In the genomic region with DNA sequence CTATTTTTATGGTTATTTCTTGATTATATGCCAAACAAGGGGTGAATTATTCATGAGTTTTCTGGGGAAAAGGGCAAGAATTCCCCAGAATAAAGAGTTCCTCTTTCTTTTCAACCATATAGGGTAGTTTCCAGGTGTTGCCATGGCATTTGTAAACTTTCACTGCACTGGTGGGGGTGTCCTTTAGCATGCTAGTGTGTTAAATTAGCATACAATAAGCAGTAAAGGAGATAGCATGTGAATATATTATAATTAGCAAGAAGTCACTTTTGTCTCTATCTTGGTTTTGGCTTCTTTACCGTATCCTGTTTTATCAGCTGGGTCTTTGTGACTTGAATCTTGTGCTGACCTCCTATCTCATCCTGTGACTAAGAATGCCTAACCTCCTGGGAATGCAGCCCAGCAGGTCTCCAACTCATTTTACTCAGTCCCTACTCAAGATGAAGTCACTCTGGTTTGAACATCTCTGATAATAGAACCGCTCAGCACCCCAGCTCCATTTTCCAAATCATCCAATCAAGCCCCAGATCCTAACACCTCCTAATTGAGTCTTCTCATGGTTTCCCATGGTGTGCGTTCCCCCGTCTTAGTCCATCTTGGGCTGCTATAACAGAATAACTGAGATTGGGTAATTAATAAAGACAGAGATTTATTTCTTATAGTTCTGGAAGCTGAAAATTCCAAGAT, we compare ENCODE assay signal across 1 cellular context.
TF ChIP-seq lines count a peak whose summit lies in the region.

No MANE protein-coding gene starts in this region.

TF ChIP-seq in K562, 482 proteins besides CTCF, POLR2A, EP300 and RAD21 (continued from another document):
- peak; percentile 51 for TF ChIP-seq PRDM10 (IDR thresholded peaks at IDR 0.05; ENCODE audit: partially characterized antibody)
- TF ChIP-seq JUN (IDR thresholded peaks at IDR 0.05; ENCODE audit: borderline replicate concordance, low read depth, low read length) = 0 out of 2 replicates have a peak, but pooled peaks have one; percentile 9
- TF ChIP-seq JUN (CRISPR knock-in tag; IDR thresholded peaks at IDR 0.05; ENCODE audit: borderline replicate concordance) = no peak
- no peak for TF ChIP-seq MTA3 (IDR thresholded peaks at IDR 0.05; ENCODE audit: borderline replicate concordance)
- TF ChIP-seq, protein P1, sequence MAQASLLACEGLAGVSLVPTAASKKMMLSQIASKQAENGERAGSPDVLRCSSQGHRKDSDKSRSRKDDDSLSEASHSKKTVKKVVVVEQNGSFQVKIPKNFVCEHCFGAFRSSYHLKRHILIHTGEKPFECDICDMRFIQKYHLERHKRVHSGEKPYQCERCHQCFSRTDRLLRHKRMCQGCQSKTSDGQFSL (CRISPR knock-in tag; IDR thresholded peaks at IDR 0.05) = no peak
- TF ChIP-seq, protein P1 (tag; IDR thresholded peaks at IDR 0.05) = peak in 1 of 2 experiments; percentile 74; a peak in 2 of 4 replicates
- 0 out of 2 replicates have a peak, but pooled peaks have one; percentile 35 for TF ChIP-seq GATAD2B (IDR thresholded peaks at IDR 0.05; ENCODE audit: borderline replicate concordance)
- peak; percentile 82; the same call in 1 of the 2 replicates for TF ChIP-seq SPI1 (IDR thresholded peaks at IDR 0.05; ENCODE audit: borderline replicate concordance, low read depth, low read length)
- peak; percentile 96 for TF ChIP-seq DMBX1 (CRISPR knock-in tag; IDR thresholded peaks at IDR 0.05; ENCODE audit: borderline replicate concordance)
- no peak for TF ChIP-seq CBX5 (IDR thresholded peaks at IDR 0.05; ENCODE audit: borderline replicate concordance, low read depth)
- TF ChIP-seq ZNF239 (CRISPR knock-in tag; IDR thresholded peaks at IDR 0.05) = peak; percentile 72
- peak; percentile 82 for TF ChIP-seq RFX1 (IDR thresholded peaks at IDR 0.05)
- TF ChIP-seq HDGF (IDR thresholded peaks at IDR 0.05) = no peak
- TF ChIP-seq HDAC2 (IDR thresholded peaks at IDR 0.05) = 0 out of 2 replicates have a peak, but pooled peaks have one; percentile 45
- peak; percentile 90; the same call in 1 of the 2 replicates for TF ChIP-seq KLF6 (CRISPR knock-in tag; IDR thresholded peaks at IDR 0.05; ENCODE audit: borderline replicate concordance)
- peak; percentile 63 for TF ChIP-seq ZNF766 (CRISPR knock-in tag; conservative IDR thresholded peaks at IDR 0.05)
- TF ChIP-seq ZNF589 (CRISPR knock-in tag; IDR thresholded peaks at IDR 0.05; ENCODE audit: low read depth) = peak; percentile 66; the same call in 1 of the 2 replicates
- no peak for TF ChIP-seq POLR2AphosphoS2 (IDR thresholded peaks at IDR 0.05; ENCODE audit: low read length)
- TF ChIP-seq ZNF41 (CRISPR knock-in tag; conservative IDR thresholded peaks at IDR 0.05) = 0 out of 2 replicates have a peak, but pooled peaks have one; percentile 41
- no peak for TF ChIP-seq RUNX1 (IDR thresholded peaks at IDR 0.05; ENCODE audit: low read depth)
- 0 out of 2 replicates have a peak, but pooled peaks have one; percentile 50 for TF ChIP-seq REST (CRISPR knock-in tag; IDR thresholded peaks at IDR 0.05; ENCODE audit: low read depth)
- TF ChIP-seq FOXA3 (CRISPR knock-in tag; conservative IDR thresholded peaks at IDR 0.05 in 1 of 2, IDR thresholded peaks at IDR 0.05 in 1 of 2) = peak in 1 of 2 experiments; percentile 53; a peak in 1 of 4 replicates
- TF ChIP-seq ZZZ3 (IDR thresholded peaks at IDR 0.05) = no peak
- peak; percentile 76 for TF ChIP-seq DPF2 (IDR thresholded peaks at IDR 0.05)
- TF ChIP-seq RREB1 (CRISPR knock-in tag; IDR thresholded peaks at IDR 0.05) = peak; percentile 46; the same call in 1 of the 2 replicates
- no peak for TF ChIP-seq TRIM24 (IDR thresholded peaks at IDR 0.05)
- TF ChIP-seq IRF9 (tag; IDR thresholded peaks at IDR 0.05) = peak; percentile 60
- peak; percentile 50 for TF ChIP-seq CBFA2T2 (conservative IDR thresholded peaks at IDR 0.05)
- 0 out of 2 replicates have a peak, but pooled peaks have one; percentile 8 for TF ChIP-seq GTF2E2 (tag; IDR thresholded peaks at IDR 0.05)
- peak; percentile 80 for TF ChIP-seq PTTG1 (tag; IDR thresholded peaks at IDR 0.05; ENCODE audit: low read depth)
- TF ChIP-seq NFIX (CRISPR knock-in tag; IDR thresholded peaks at IDR 0.05; ENCODE audit: low read depth) = no peak
TF ChIP-seq in K562: peak in this region for 92.
